In the genomic region with DNA sequence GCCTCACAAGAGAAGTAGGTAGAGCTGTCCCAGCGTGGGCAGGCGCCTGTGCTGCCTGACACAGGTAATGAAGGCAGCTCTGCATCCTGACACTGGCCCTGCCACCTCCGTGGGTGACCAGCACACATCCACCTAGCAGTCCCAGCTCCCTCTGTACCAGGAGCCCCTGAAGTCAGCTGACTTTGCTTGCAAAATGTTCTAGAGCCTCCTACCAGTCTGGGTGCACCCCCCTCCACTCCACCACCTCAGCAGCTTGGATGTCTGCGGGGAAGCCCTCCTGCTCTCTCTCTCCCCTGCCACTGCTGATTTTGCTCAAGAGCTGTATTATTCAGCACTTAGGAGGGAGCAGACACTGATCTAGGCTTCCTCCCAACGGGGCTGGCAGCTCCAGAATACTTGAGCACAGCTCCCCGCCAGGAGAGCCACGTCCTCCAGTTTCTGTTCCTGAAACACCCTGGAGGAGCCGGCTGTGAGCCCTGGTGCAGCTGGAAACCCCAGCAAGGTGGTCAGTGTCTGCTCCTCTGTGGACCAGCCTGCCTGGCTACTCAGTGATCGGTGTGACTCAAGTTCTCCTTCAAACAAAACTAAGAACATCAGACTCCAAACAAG, we compare ENCODE assay signal across 6 cellular contexts. TPM values are rescaled to one million over a fixed set of nuclear protein-coding genes. Genes with fewer than 3 reads are reported as not detected.
DNase-seq lines count a peak whose midpoint lies in the region; ATAC-seq lines count a peak whose summit lies in the region.

No MANE protein-coding gene starts in this region.

- H2BK12ac ChIP-seq in mesenchymal stem cell (ENCODE audit: low read length in 2 of 2), result peak overlapping the region in 1 of 2 experiments; percentile 1

- 55% methylated on average over 9 of the region's 9 CpGs for WGBS in mesenchymal stem cell

- peaks cover 15% of the 10 kb centered on the region in 2 donors for H3K36me3 Mint-ChIP-seq in activated naive CD4-positive, alpha-beta T cell treated with anti-CD3 and anti-CD28 coated beads, Interleukin-2, amount 50 U/mL, for 72 hours

- H3K27me3 ChIP-seq in mesenchymal stem cell (ENCODE audit: control insufficient read depth in 1 of 2, insufficient read depth in 1 of 2, low read length in 2 of 2), result no peaks in the 10 kb centered on the region

- peak; percentile 27 for DNase-seq in KBM-7
- no peak for DNase-seq in activated naive CD4-positive, alpha-beta T cell treated with anti-CD3 and anti-CD28 coated beads, Interleukin-2, amount 50 U/mL, for 72 hours (ENCODE audit: low spot score in 2 of 2)
- DNase-seq in mesenchymal stem cell, result peak; percentile 53
- DNase-seq in NCI-H128 (lab: John Stamatoyannopoulos, UW; ENCODE audit: unreplicated experiment), result no peak
- DNase-seq in occipital lobe (lab: John Stamatoyannopoulos, UW), result no peak
- DNase-seq in NCI-H2107 (lab: John Stamatoyannopoulos, UW), result no peak

- peak overlapping the region; percentile 93 for H3K9ac ChIP-seq in mesenchymal stem cell (ENCODE audit: low read length)

- peak overlapping the region in 1 of 2 experiments; percentile 34 for H3K18ac ChIP-seq in mesenchymal stem cell (ENCODE audit: low read depth in 1 of 2, low read length in 2 of 2)

- H3K9me3 ChIP-seq in mesenchymal stem cell (ENCODE audit: control insufficient read depth, low read length), result no peaks in the 10 kb centered on the region

- in situ Hi-C loops in KBM-7 (cut with MboI; ENCODE audit: low pct_unique_long_range_greater_than_20kb, low sequenced_read_pairs), result no loop called here

- peaks cover 38% of the 10 kb centered on the region for H3K4me1 ChIP-seq in mesenchymal stem cell (ENCODE audit: control insufficient read depth, insufficient read depth, low read depth, low read length)

- H3K27ac Mint-ChIP-seq in activated naive CD4-positive, alpha-beta T cell treated with anti-CD3 and anti-CD28 coated beads, Interleukin-2, amount 50 U/mL, for 72 hours, result peak overlapping the region; percentile 82 to 92

- peak overlapping the region in 1 of 2 experiments; percentile 57 for H3K23ac ChIP-seq in mesenchymal stem cell (ENCODE audit: low read length in 2 of 2)

- no peak overlapping the region for H3K4ac ChIP-seq in mesenchymal stem cell (ENCODE audit: low read depth in 1 of 2, low read length in 2 of 2)

- H2BK120ac ChIP-seq in mesenchymal stem cell (ENCODE audit: low read depth, low read length), result no peak overlapping the region

- H4K91ac ChIP-seq in mesenchymal stem cell (ENCODE audit: low read length), result no peak overlapping the region

- peaks cover 47% of the 10 kb centered on the region for H3K79me1 ChIP-seq in mesenchymal stem cell (replicated peaks; ENCODE audit: low read length, poor library complexity, severe bottlenecking)

- H3K14ac ChIP-seq in mesenchymal stem cell (ENCODE audit: low read length in 2 of 2), result no peak overlapping the region

- no peak overlapping the region for H2BK15ac ChIP-seq in mesenchymal stem cell (ENCODE audit: low read depth, poor library complexity, severe bottlenecking)

- H3K9me3 Mint-ChIP-seq in activated naive CD4-positive, alpha-beta T cell treated with anti-CD3 and anti-CD28 coated beads, Interleukin-2, amount 50 U/mL, for 72 hours, result no peaks in the 10 kb centered on the region

- H3K4me3 ChIP-seq in mesenchymal stem cell (ENCODE audit: insufficient read depth in 1 of 2, low read depth in 1 of 2, low read length in 2 of 2), result peak overlapping the region; percentile 12 to 99

- no peak overlapping the region for H2AK5ac ChIP-seq in mesenchymal stem cell (ENCODE audit: low read length, severe bottlenecking)

- no peak overlapping the region for H2AFZ ChIP-seq in mesenchymal stem cell (ENCODE audit: low read depth, low read length)

- no peak overlapping the region for H3K27ac ChIP-seq in mesenchymal stem cell (ENCODE audit: low read length, poor library complexity, severe bottlenecking)

- ATAC-seq in activated naive CD4-positive, alpha-beta T cell treated with anti-CD3 and anti-CD28 coated beads, Interleukin-2, amount 50 U/mL, for 72 hours, result no peak

- H4K8ac ChIP-seq in mesenchymal stem cell (ENCODE audit: low read length), result no peak overlapping the region

- H2BK5ac ChIP-seq in mesenchymal stem cell (ENCODE audit: low read depth, low read length, poor library complexity, severe bottlenecking), result no peak overlapping the region

- H3K36me3 ChIP-seq in mesenchymal stem cell (ENCODE audit: control insufficient read depth in 1 of 2, insufficient read depth in 2 of 2, low read depth in 1 of 2, low read length in 2 of 2), result peaks cover 0 to 42% of the 10 kb centered on the region in 2 experiments

- H3K4me2 ChIP-seq in mesenchymal stem cell (ENCODE audit: low read length, poor library complexity, severe bottlenecking), result peak overlapping the region; percentile 89

RNA-seq across cellular contexts. Expression of a gene that starts 1.0 kb away (rescaled TPM):
- total RNA-seq in activated naive CD4-positive, alpha-beta T cell treated with anti-CD3 and anti-CD28 coated beads, Interleukin-2, amount 50 U/mL, for 72 hours, result 10 to 100 TPM; 47.5 to 82.5 TPM
- polyA plus RNA-seq in mesenchymal stem cell (2013, experiment 1 of 2), result 12.6 TPM
- polyA plus RNA-seq in mesenchymal stem cell (2013, experiment 2 of 2), result 10.8 TPM
- total RNA-seq in occipital lobe, result 10.9 TPM

RNA-seq across cellular contexts. Expression of a gene that starts 1.1 kb away (rescaled TPM):
- 10 to 100 TPM; 32.2 to 35.5 TPM for total RNA-seq in activated naive CD4-positive, alpha-beta T cell treated with anti-CD3 and anti-CD28 coated beads, Interleukin-2, amount 50 U/mL, for 72 hours
- 34.1 TPM for polyA plus RNA-seq in mesenchymal stem cell (2013, experiment 1 of 2)
- polyA plus RNA-seq in mesenchymal stem cell (2013, experiment 2 of 2), result 31.6 TPM
- 15.9 TPM for total RNA-seq in occipital lobe

RNA-seq across cellular contexts. Expression of a gene that starts 18.9 kb away (rescaled TPM):
- total RNA-seq in activated naive CD4-positive, alpha-beta T cell treated with anti-CD3 and anti-CD28 coated beads, Interleukin-2, amount 50 U/mL, for 72 hours, result 1 to 10 TPM; 5.4 to 6.4 TPM
- 0.06 TPM for polyA plus RNA-seq in mesenchymal stem cell (2013, experiment 1 of 2)
- polyA plus RNA-seq in mesenchymal stem cell (2013, experiment 2 of 2), result 0.10 TPM
- total RNA-seq in occipital lobe, result 0.16 TPM

RNA-seq across cellular contexts. Expression of a gene that starts 42.3 kb away (rescaled TPM):
- total RNA-seq in activated naive CD4-positive, alpha-beta T cell treated with anti-CD3 and anti-CD28 coated beads, Interleukin-2, amount 50 U/mL, for 72 hours, result 10 to 100 TPM; 91.6 to 96.1 TPM
- polyA plus RNA-seq in mesenchymal stem cell (2013, experiment 1 of 2), result 120 TPM
- polyA plus RNA-seq in mesenchymal stem cell (2013, experiment 2 of 2), result 109 TPM
- total RNA-seq in occipital lobe, result 48.8 TPM

RNA-seq across cellular contexts. Expression of a gene that starts 54.3 kb away (rescaled TPM):
- total RNA-seq in activated naive CD4-positive, alpha-beta T cell treated with anti-CD3 and anti-CD28 coated beads, Interleukin-2, amount 50 U/mL, for 72 hours, result 100 to 1,000 TPM; 112 to 267 TPM
- polyA plus RNA-seq in mesenchymal stem cell (2013, experiment 1 of 2), result 319 TPM
- 325 TPM for polyA plus RNA-seq in mesenchymal stem cell (2013, experiment 2 of 2)
- 17.8 TPM for total RNA-seq in occipital lobe

Comparison
In these comparisons a context has a peak if more than half of its experiments do, and no peak if none do; other contexts are left out.
1. DNase-seq: peak in KBM-7 (single experiment) and mesenchymal stem cell (single experiment); none in activated naive CD4-positive, alpha-beta T cell treated with anti-CD3 and anti-CD28 coated beads, Interleukin-2, amount 50 U/mL, for 72 hours (0 of 2), NCI-H128 (single experiment), occipital lobe (single experiment) and NCI-H2107 (single experiment).